ENCODE assay signal across 1 cellular context in genomic region chr14:39432619-39433451, GRCh38.
TF ChIP-seq lines count a peak whose summit lies in the region.

No MANE protein-coding gene starts in this region.

TF ChIP-seq in H1, 55 proteins besides CTCF, POLR2A, EP300 and RAD21:
- TF ChIP-seq ASH2L (IDR thresholded peaks at IDR 0.05; ENCODE audit: low read length) (peak; percentile 93), SP1 (IDR thresholded peaks at IDR 0.05; ENCODE audit: low read depth, low read length) (peak; percentile 63; the same call in 1 of the 2 replicates), SP4 (IDR thresholded peaks at IDR 0.05; ENCODE audit: low read length) (no peak), GTF2F1 (IDR thresholded peaks at IDR 0.05; ENCODE audit: borderline replicate concordance, low read depth, low read length) (no peak), TEAD4 (IDR thresholded peaks at IDR 0.05; ENCODE audit: low read depth, low read length) (peak; percentile 74; the same call in 1 of the 2 replicates), EGR1 (IDR thresholded peaks at IDR 0.05; ENCODE audit: borderline replicate concordance, low read depth, low read length) (no peak), HDAC2 (IDR thresholded peaks at IDR 0.05; ENCODE audit: borderline replicate concordance in 1 of 2, low read depth in 2 of 2, low read length in 2 of 2) (peak; percentile 42 to 78; a peak in 1 of 4 replicates), TAF7 (optimal IDR thresholded peaks at IDR 0.05; ENCODE audit: borderline replicate concordance, low read depth, low read length) (peak; percentile 79), KDM5A (IDR thresholded peaks at IDR 0.05; ENCODE audit: low read length) (no peak), GABPA (IDR thresholded peaks at IDR 0.05; ENCODE audit: borderline replicate concordance, insufficient read depth, low read length) (no peak), EZH2 (IDR thresholded peaks at IDR 0.05; ENCODE audit: low read depth, low read length, severe bottlenecking) (no peak), MAX (IDR thresholded peaks at IDR 0.05) (peak; percentile 38; the same call in 1 of the 2 replicates), CEBPB (IDR thresholded peaks at IDR 0.05; ENCODE audit: low read depth, low read length) (no peak), BCL11A (IDR thresholded peaks at IDR 0.05; ENCODE audit: low read depth in 2 of 2, low read length in 2 of 2) (no peak), RNF2 (IDR thresholded peaks at IDR 0.05; ENCODE audit: borderline replicate concordance, low read depth, low read length, missing control alignments, poor library complexity, severe bottlenecking) (no peak), PHF8 (conservative IDR thresholded peaks at IDR 0.05; ENCODE audit: low read depth, low read length) (peak; percentile 82), CREB1 (IDR thresholded peaks at IDR 0.05) (0 out of 2 replicates have a peak, but pooled peaks have one; percentile 37), KDM4A (IDR thresholded peaks at IDR 0.05; ENCODE audit: low read depth, low read length, severe bottlenecking) (peak; percentile 49), CHD7 (IDR thresholded peaks at IDR 0.05; ENCODE audit: insufficient replicate concordance, low read length) (no peak), SRF (IDR thresholded peaks at IDR 0.05; ENCODE audit: low read depth, low read length) (no peak), POLR2AphosphoS5 (IDR thresholded peaks at IDR 0.05; ENCODE audit: low read depth, low read length) (peak; percentile 86), POU5F1 (IDR thresholded peaks at IDR 0.05; ENCODE audit: low read depth, low read length) (no peak), NANOG (IDR thresholded peaks at IDR 0.05; ENCODE audit: insufficient read depth, low read depth, low read length, poor library complexity, severe bottlenecking) (no peak), RBBP5 (IDR thresholded peaks at IDR 0.05; ENCODE audit: borderline replicate concordance, low read depth, low read length) (peak; percentile 46; the same call in 1 of the 2 replicates), KDM1A (IDR thresholded peaks at IDR 0.05; ENCODE audit: borderline replicate concordance, low read length) (no peak), BACH1 (IDR thresholded peaks at IDR 0.05; ENCODE audit: low read length) (peak; percentile 64; the same call in 1 of the 2 replicates), CBX8 (IDR thresholded peaks at IDR 0.05; ENCODE audit: borderline replicate concordance, low read depth, low read length) (no peak), E2F6 (IDR thresholded peaks at IDR 0.05) (no peak; the same call in 1 of the 2 replicates), CHD2 (IDR thresholded peaks at IDR 0.05; ENCODE audit: low read length) (no peak), SIN3A (conservative IDR thresholded peaks at IDR 0.05 in 1 of 2, IDR thresholded peaks at IDR 0.05 in 1 of 2; ENCODE audit: low read depth in 1 of 2, low read length in 2 of 2) (no peak; a peak in 1 of 4 replicates), JUND (IDR thresholded peaks at IDR 0.05; ENCODE audit: low read length) (no peak), SAP30 (IDR thresholded peaks at IDR 0.05; ENCODE audit: insufficient read depth, insufficient replicate concordance, low read length) (peak; percentile 42), CBX5 (IDR thresholded peaks at IDR 0.05; ENCODE audit: low read depth, low read length) (no peak), ATF2 (IDR thresholded peaks at IDR 0.05; ENCODE audit: low read length) (no peak), MAFK (IDR thresholded peaks at IDR 0.05; ENCODE audit: low read depth, low read length) (no peak), YY1 (IDR thresholded peaks at IDR 0.05; ENCODE audit: low read depth, low read length) (peak; percentile 53; the same call in 1 of the 2 replicates), HDAC6 (IDR thresholded peaks at IDR 0.05; ENCODE audit: low read depth, low read length) (no peak), TAF1 (IDR thresholded peaks at IDR 0.05; ENCODE audit: low read depth, low read length) (peak; percentile 78; the same call in 1 of the 2 replicates)
